ENCODE assay signal across 9 cellular contexts in the genomic region with DNA sequence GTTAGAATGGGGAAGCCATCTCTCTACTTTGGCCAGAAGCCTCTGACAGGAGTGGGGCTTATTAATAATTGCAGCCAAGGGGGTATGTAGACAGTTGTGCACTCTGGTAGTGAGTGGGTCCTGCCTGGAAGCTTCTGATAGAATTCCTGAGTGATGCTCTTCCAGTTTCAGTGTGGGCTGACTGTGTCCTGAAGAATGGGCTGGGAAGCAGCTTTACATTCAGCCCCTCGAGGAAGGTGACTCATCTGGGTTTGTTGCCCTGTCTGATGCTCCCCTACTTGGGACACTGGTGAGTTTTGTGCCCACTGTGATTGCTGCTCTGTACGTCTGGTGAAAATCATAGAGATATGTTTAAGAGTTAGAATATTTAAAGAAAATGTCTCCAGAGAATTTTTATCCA.
"Had no signal": no experiment of that assay in that cellular context is flagged by ENCODE, and none has a peak within 500 bp of the region (broad histone marks: within the 10 kb centered on the region; RNA-seq: fewer than 3 reads in every experiment).

No MANE protein-coding gene starts in this region.

- DNase-seq: amniotic stem cell; esophagus squamous epithelium; foreskin melanocyte; heart left ventricle; left ventricle myocardium inferior; stimulated activated CD4-positive, alpha-beta T cell treated with anti-CD3 and anti-CD28 coated beads, Interleukin-15, amount 100 ng/mL, for 24 hours; stimulated activated CD4-positive, alpha-beta T cell treated with anti-CD3 and anti-CD28 coated beads, Interleukin-4, amount 100 ng/mL, for 4 hours had no signal

- H3K4me1 ChIP-seq: left ventricle myocardium inferior, tibial nerve had no signal

- H3K4me3 ChIP-seq: esophagus squamous epithelium, heart left ventricle, left ventricle myocardium inferior, ovary, tibial nerve had no signal

- H3K27ac ChIP-seq: esophagus squamous epithelium, heart left ventricle, left ventricle myocardium inferior, ovary, tibial nerve had no signal

- H3K27me3 ChIP-seq: ovary, tibial nerve had no signal

- H3K9me3 ChIP-seq: esophagus squamous epithelium, ovary had no signal

- H3K36me3 ChIP-seq: esophagus squamous epithelium, heart left ventricle, left ventricle myocardium inferior, ovary, tibial nerve had no signal
